Comparison of ENCODE assay signal across 13 cellular contexts in the genomic region with DNA sequence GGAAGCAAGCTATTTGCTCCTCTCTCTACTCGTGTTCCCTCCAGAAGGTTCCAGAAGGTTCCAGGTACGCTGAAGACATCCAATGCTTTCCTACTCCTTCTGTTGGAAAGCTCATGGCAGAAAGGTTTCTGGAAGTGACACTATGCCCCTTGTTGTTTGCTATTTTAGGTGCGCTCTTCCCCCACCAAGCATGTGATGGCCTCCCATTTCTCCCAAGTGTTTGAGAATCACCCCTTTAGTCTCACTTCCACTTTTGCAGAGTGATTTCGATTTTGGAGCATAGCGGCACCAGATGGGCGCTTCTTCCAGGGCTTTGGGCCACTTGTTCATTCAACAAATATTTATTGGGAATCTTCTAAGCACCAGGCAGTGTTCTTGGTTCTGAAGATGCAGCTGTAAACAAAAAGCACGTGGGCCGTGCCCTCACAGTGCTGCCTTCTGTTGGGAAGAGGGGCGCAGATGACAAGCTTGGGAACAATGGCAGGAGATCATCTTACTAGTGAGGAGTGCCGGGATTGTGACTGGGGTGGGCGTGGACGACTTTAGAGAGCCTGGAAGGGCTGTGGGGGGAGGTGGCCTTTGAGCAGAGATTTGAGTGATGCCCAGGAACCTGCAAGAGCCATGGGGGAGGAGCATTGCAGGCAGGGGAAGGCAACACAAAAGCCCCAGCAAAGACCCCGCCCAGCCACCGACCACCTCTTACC. TPM values are rescaled to one million over a fixed set of nuclear protein-coding genes. Genes with fewer than 3 reads are reported as not detected.
DNase-seq lines count a peak whose midpoint lies in the region; ATAC-seq and TF ChIP-seq lines count a peak whose summit lies in the region.
"Had no signal": no experiment of that assay in that cellular context is flagged by ENCODE, and none has a peak within 500 bp of the region (broad histone marks: within the 10 kb centered on the region; RNA-seq: fewer than 3 reads in every experiment).

No MANE protein-coding gene starts in this region.

- ATAC-seq in HG03196 (IDR thresholded peaks at IDR 0.05; ENCODE audit: unreplicated experiment) = no peak
- no peak for ATAC-seq in HG03565 (IDR thresholded peaks at IDR 0.05; ENCODE audit: unreplicated experiment)

- no peak for TF ChIP-seq CTCF in progenitor cell of endocrine pancreas (IDR thresholded peaks at IDR 0.05; ENCODE audit: unreplicated experiment)

- 0 out of 2 replicates have a peak overlapping the region, but pooled peaks have one; percentile 5 for H3K4me3 ChIP-seq in iPS-18c (ENCODE audit: insufficient read depth, low read depth, low read length)
- H3K4me3 ChIP-seq: adrenal gland, coronary artery had no signal

- H3K4me3 Mint-ChIP-seq in progenitor cell of endocrine pancreas (ENCODE audit: low read depth) = no peak overlapping the region

- H3K4me1 Mint-ChIP-seq in progenitor cell of endocrine pancreas (ENCODE audit: low read depth) = peaks cover 18% of the 10 kb centered on the region

- no peaks in the 10 kb centered on the region for H3K9me3 ChIP-seq in iPS-18c (ENCODE audit: control insufficient read depth, insufficient read depth, low read length)
- H3K9me3 ChIP-seq: adrenal gland had no signal

- peaks cover 11% of the 10 kb centered on the region for H3K27me3 Mint-ChIP-seq in progenitor cell of endocrine pancreas

- DNase-seq in CD1c-positive myeloid dendritic cell (ENCODE audit: extremely low spot score) (peak; percentile 60), MV-4-11 (lab: John Stamatoyannopoulos, UW) (peak; percentile 67), NCI-H748 (lab: John Stamatoyannopoulos, UW; ENCODE audit: unreplicated experiment) (peak; percentile 97), progenitor cell of endocrine pancreas (ENCODE audit: low spot score, unreplicated experiment) (no peak), HCEC 1CT (no peak)
- DNase-seq: activated T-cell treated with anti-CD3 and anti-CD28 coated beads, Interleukin-2, amount 50 U/mL, for 1 hour; adrenal gland; stimulated activated CD4-positive, alpha-beta T cell treated with anti-CD3 and anti-CD28 coated beads, Interleukin-1b, Interleukin-23, amount 100 ng/mL, for 48 hours; SW 1271 had no signal

- no peaks in the 10 kb centered on the region for H3K9me3 Mint-ChIP-seq in progenitor cell of endocrine pancreas (ENCODE audit: low read depth)

- no peak overlapping the region for H3K27ac Mint-ChIP-seq in progenitor cell of endocrine pancreas

- H3K36me3 Mint-ChIP-seq in progenitor cell of endocrine pancreas (ENCODE audit: insufficient read depth) = no peaks in the 10 kb centered on the region

RNA-seq across cellular contexts. Expression of gene TARDBP, which starts 43.0 kb away (rescaled TPM):
- total RNA-seq in progenitor cell of endocrine pancreas = 197 and 199 TPM in 2 replicates

Comparison
In these comparisons a context has a peak if more than half of its experiments do, and no peak if none do; other contexts are left out.
1. DNase-seq: peak in CD1c-positive myeloid dendritic cell (single experiment), MV-4-11 (single experiment) and NCI-H748 (single experiment); none in progenitor cell of endocrine pancreas (single experiment) and HCEC 1CT (single experiment).